Comparison of ENCODE assay signal across 9 cellular contexts in genomic region chr5:44875661-44876250, GRCh38.
DNase-seq lines count a peak whose midpoint lies in the region; ATAC-seq, FAIRE-seq and TF ChIP-seq lines count a peak whose summit lies in the region.
"Had no signal": no experiment of that assay in that cellular context is flagged by ENCODE, and none has a peak within 500 bp of the region (broad histone marks: within the 10 kb centered on the region; RNA-seq: fewer than 3 reads in every experiment).

No MANE protein-coding gene starts in this region.

- peaks cover 19% of the 10 kb centered on the region for H3K4me1 ChIP-seq in PC-9 (replicated peaks; ENCODE audit: insufficient read depth)
- H3K4me1 ChIP-seq in endothelial cell of umbilical vein (ENCODE audit: control insufficient read depth, extremely low read depth, insufficient read depth, low read length): peaks cover 13% of the 10 kb centered on the region

- no peak for TF ChIP-seq POLR2A in endothelial cell of umbilical vein (IDR thresholded peaks at IDR 0.05; ENCODE audit: low read depth, low read length)

- H3K9me1 ChIP-seq in endothelial cell of umbilical vein (replicated peaks; ENCODE audit: control insufficient read depth, extremely low read depth, insufficient read depth, low read length): no peaks in the 10 kb centered on the region

- intact Hi-C loops in PC-9 (cut with micrococcal nuclease; ENCODE audit: unreplicated experiment) (loop anchor here (5.0 kb wide), 2 partner anchors 68 to 183 kb away; partner anchors contain the start of gene MRPS30), endothelial cell of umbilical vein (cut with micrococcal nuclease) (loop anchor here (1.0 to 2.0 kb wide), 2 partner anchors 67 to 510 kb away; partner anchors contain the start of gene MRPS30)

- DNase-seq in AG04450 (ENCODE audit: low read depth, low spot score) (peak; percentile 36), PC-9 (peak; percentile 64 to 95), endothelial cell of umbilical vein (ENCODE audit: low read depth, low spot score) (peak; percentile 89), NCI-H2227 treated with DMSO at 0.1 percent for 48 hours (lab: John Stamatoyannopoulos, UW) (no peak), GDM1 (lab: John Stamatoyannopoulos, UW) (no peak)

- no peaks in the 10 kb centered on the region for H3K27me3 ChIP-seq in AG04450 (ENCODE audit: control insufficient read depth, insufficient read depth, low read length)
- H3K27me3 ChIP-seq in PC-9 (ENCODE audit: insufficient read depth, low read depth): no peaks in the 10 kb centered on the region
- H3K27me3 ChIP-seq in endothelial cell of umbilical vein (ENCODE audit: control insufficient read depth in 2 of 2, insufficient read depth in 2 of 2, low read length in 2 of 2): no peaks in the 10 kb centered on the region

- peak overlapping the region; percentile 70 for H2AFZ ChIP-seq in PC-9
- H2AFZ ChIP-seq in endothelial cell of umbilical vein (ENCODE audit: low read depth, low read length): peak overlapping the region; percentile 81

- peak overlapping the region; percentile 23 for H3K9ac ChIP-seq in endothelial cell of umbilical vein (replicated peaks; ENCODE audit: extremely low read depth, insufficient read depth, low read length)

- no peak for TF ChIP-seq CTCF in AG04450 (IDR thresholded peaks at IDR 0.05; ENCODE audit: low read depth, low read length)
- TF ChIP-seq CTCF in PC-9 (conservative IDR thresholded peaks at IDR 0.05): no peak
- TF ChIP-seq CTCF in endothelial cell of umbilical vein (IDR thresholded peaks at IDR 0.05; ENCODE audit: extremely low read depth in 1 of 2, insufficient read depth in 1 of 2, low read depth in 1 of 2, low read length in 2 of 2): no peak

- peak overlapping the region; percentile 88 for H3K27ac Mint-ChIP-seq in stimulated activated naive CD8-positive, alpha-beta T cell treated with anti-CD3 and anti-CD28 coated beads, Interleukin-15, Interleukin-2, amounts not matched to agents 100 ng/mL and 50 ng/mL, for 24 hours

- no peaks in the 10 kb centered on the region for H3K36me3 ChIP-seq in PC-9 (ENCODE audit: low read depth)
- no peaks in the 10 kb centered on the region for H3K36me3 ChIP-seq in endothelial cell of umbilical vein (ENCODE audit: control insufficient read depth in 2 of 2, extremely low read depth in 1 of 2, insufficient read depth in 2 of 2, low read length in 2 of 2)
- H3K36me3 ChIP-seq: thoracic aorta had no signal

- H3K4me1 Mint-ChIP-seq in stimulated activated naive CD8-positive, alpha-beta T cell treated with anti-CD3 and anti-CD28 coated beads, Interleukin-15, Interleukin-2, amounts not matched to agents 100 ng/mL and 50 ng/mL, for 24 hours (ENCODE audit: low read depth): peaks cover 28% of the 10 kb centered on the region

- H3K9me3 ChIP-seq in AG04450 (ENCODE audit: control insufficient read depth, insufficient read depth, low read length) (no peaks in the 10 kb centered on the region), PC-9 (ENCODE audit: insufficient read depth, low read depth) (peaks cover 18% of the 10 kb centered on the region), endothelial cell of umbilical vein (replicated peaks; ENCODE audit: control insufficient read depth, insufficient read depth, low read length) (no peaks in the 10 kb centered on the region)
- H3K9me3 ChIP-seq: thoracic aorta had no signal

- BruUV-seq in PC-9 (replicated peaks; lab: Mats Ljungman, UMichigan) (no TSS peak), endothelial cell of umbilical vein (replicated peaks; lab: Mats Ljungman, UMichigan) (no TSS peak)

- H3K4me3 Mint-ChIP-seq in stimulated activated naive CD8-positive, alpha-beta T cell treated with anti-CD3 and anti-CD28 coated beads, Interleukin-15, Interleukin-2, amounts not matched to agents 100 ng/mL and 50 ng/mL, for 24 hours: no peak overlapping the region

- no peaks in the 10 kb centered on the region for H3K36me3 Mint-ChIP-seq in stimulated activated naive CD8-positive, alpha-beta T cell treated with anti-CD3 and anti-CD28 coated beads, Interleukin-15, Interleukin-2, amounts not matched to agents 100 ng/mL and 50 ng/mL, for 24 hours (ENCODE audit: low read depth)

- no peaks in the 10 kb centered on the region for H3K9me2 ChIP-seq in PC-9 (ENCODE audit: insufficient read depth)

- H4K20me1 ChIP-seq in PC-9 (ENCODE audit: insufficient read depth) (no peaks in the 10 kb centered on the region), endothelial cell of umbilical vein (replicated peaks; ENCODE audit: control insufficient read depth, extremely low read depth, insufficient read depth, low read length) (no peaks in the 10 kb centered on the region)

- CTCF ChIA-PET in AG04450 (lab: Charles Lee): no interaction called here
- CTCF ChIA-PET in PC-9 (lab: Charles Lee): no interaction called here
- CTCF ChIA-PET in endothelial cell of umbilical vein (lab: Charles Lee): no interaction called here

- H3F3A ChIP-seq in PC-9 (ENCODE audit: insufficient read depth, low read depth): peaks cover 19% of the 10 kb centered on the region

- FAIRE-seq in endothelial cell of umbilical vein (lab: Jason Lieb, UNC): peak; percentile 54

- no peak overlapping the region for H3K4me3 ChIP-seq in AG04450 (ENCODE audit: low read depth, low read length)
- H3K4me3 ChIP-seq in PC-9: peak overlapping the region; percentile 34
- no peak overlapping the region for H3K4me3 ChIP-seq in endothelial cell of umbilical vein (replicated peaks in 1 of 3; ENCODE audit: insufficient read depth in 1 of 3, low read depth in 1 of 3, low read length in 3 of 3)
- H3K4me3 ChIP-seq: thoracic aorta had no signal

- H3K4me2 ChIP-seq in PC-9 (peak overlapping the region; percentile 62), endothelial cell of umbilical vein (ENCODE audit: insufficient read depth, low read length) (peak overlapping the region; percentile 63)

- H3K27me3 Mint-ChIP-seq in stimulated activated naive CD8-positive, alpha-beta T cell treated with anti-CD3 and anti-CD28 coated beads, Interleukin-15, Interleukin-2, amounts not matched to agents 100 ng/mL and 50 ng/mL, for 24 hours: peaks cover 3% of the 10 kb centered on the region

- dilution Hi-C loops in endothelial cell of umbilical vein (cut with MboI; ENCODE audit: extremely low pct_ligation_motif_present, low sequenced_read_pairs): no loop called here

- ATAC-seq in GM18873 (IDR thresholded peaks at IDR 0.05; ENCODE audit: low FRiP score, unreplicated experiment) (peak; percentile 100), HG03039 (IDR thresholded peaks at IDR 0.05; ENCODE audit: unreplicated experiment) (peak; percentile 99)

- H3K27ac ChIP-seq in AG04450 (ENCODE audit: low read depth, low read length) (peak overlapping the region; percentile 53), PC-9 (peak overlapping the region; percentile 89), endothelial cell of umbilical vein (ENCODE audit: insufficient read depth, low read depth, low read length) (peak overlapping the region; percentile 70)
- H3K27ac ChIP-seq: thoracic aorta had no signal

- POLR2A ChIA-PET in AG04450 (lab: Yijun Ruan, JAX) (no interaction called here), PC-9 (lab: Charles Lee; ENCODE audit: unreplicated experiment) (interaction anchor here (0.5 to 0.6 kb wide), 4 partner anchors 45 to 1811 kb away, joined by 3 to 4 read pairs (median 3); no protein-coding TSS in a partner anchor), endothelial cell of umbilical vein (lab: Charles Lee) (no interaction called here)

- peaks cover 6% of the 10 kb centered on the region for H3K9me3 Mint-ChIP-seq in stimulated activated naive CD8-positive, alpha-beta T cell treated with anti-CD3 and anti-CD28 coated beads, Interleukin-15, Interleukin-2, amounts not matched to agents 100 ng/mL and 50 ng/mL, for 24 hours

- H3K79me2 ChIP-seq in PC-9 (ENCODE audit: low read depth) (no peaks in the 10 kb centered on the region), endothelial cell of umbilical vein (ENCODE audit: control insufficient read depth, insufficient read depth, low read length) (no peaks in the 10 kb centered on the region)

TF ChIP-seq in endothelial cell of umbilical vein, 7 proteins besides CTCF, POLR2A, EP300 and RAD21:
- TF ChIP-seq FOS (IDR thresholded peaks at IDR 0.05; ENCODE audit: borderline replicate concordance, insufficient read depth, low read length) (peak; percentile 97), MYC (IDR thresholded peaks at IDR 0.05; ENCODE audit: low read depth, low read length) (no peak), JUN (IDR thresholded peaks at IDR 0.05; ENCODE audit: borderline replicate concordance, insufficient read depth, insufficient read length, low read depth) (peak; percentile 81), EZH2 (IDR thresholded peaks at IDR 0.05; ENCODE audit: borderline replicate concordance, low read depth, low read length, severe bottlenecking) (no peak)

Comparison
In these comparisons a context has a peak if more than half of its experiments do, and no peak if none do; other contexts are left out.
1. DNase-seq: peak in AG04450 (single experiment), PC-9 (2 of 2) and endothelial cell of umbilical vein (single experiment); none in NCI-H2227 treated with DMSO at 0.1 percent for 48 hours (single experiment) and GDM1 (single experiment).
2. Peak in every context shown above with its lines, with median percentiles within 50 percentile points of each other: H3K27ac ChIP-seq.